In genomic region chr11:45857834-45858492, GRCh38 we compare ENCODE assay signal across 1 cellular context.
TF ChIP-seq lines count a peak whose summit lies in the region.

No MANE protein-coding gene starts in this region.

TF ChIP-seq in H1, 55 proteins besides CTCF, POLR2A, EP300 and RAD21 (continued from another document):
- TF ChIP-seq RNF2 (IDR thresholded peaks at IDR 0.05; ENCODE audit: borderline replicate concordance, low read depth, low read length, missing control alignments, poor library complexity, severe bottlenecking) (no peak), SP2 (IDR thresholded peaks at IDR 0.05; ENCODE audit: low read length) (no peak)
TF ChIP-seq in H1: peak in this region for 0.
